ENCODE assay signal across 15 cellular contexts in the genomic region with DNA sequence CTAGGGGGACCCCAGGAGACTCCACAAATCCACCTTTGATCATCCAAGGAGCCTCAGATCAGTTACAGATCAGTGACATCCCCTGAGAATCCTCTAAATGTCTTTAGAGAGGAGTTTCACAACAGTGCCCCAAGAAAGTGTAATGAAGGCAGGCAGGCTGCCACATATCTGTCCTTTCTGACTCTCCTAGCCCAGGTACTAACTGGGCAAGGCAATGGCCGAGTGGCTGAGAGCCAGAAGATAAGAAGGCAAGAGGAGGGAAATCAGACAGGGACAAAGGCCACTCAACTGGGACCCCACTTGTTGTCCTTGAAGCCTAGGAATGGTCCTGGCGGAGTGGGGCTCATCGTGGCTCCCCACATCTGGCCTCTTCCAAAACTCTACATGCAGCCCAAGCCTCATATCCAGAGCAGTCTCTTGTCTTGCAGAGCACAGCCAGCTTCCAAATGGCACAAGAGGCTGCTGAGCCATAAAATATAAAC. TPM values are rescaled to one million over a fixed set of nuclear protein-coding genes. Genes with fewer than 3 reads are reported as not detected.
DNase-seq lines count a peak whose midpoint lies in the region; ATAC-seq and TF ChIP-seq lines count a peak whose summit lies in the region.
"Had no signal": no experiment of that assay in that cellular context is flagged by ENCODE, and none has a peak within 500 bp of the region (broad histone marks: within the 10 kb centered on the region; RNA-seq: fewer than 3 reads in every experiment).

No MANE protein-coding gene starts in this region.

- H3K27ac ChIP-seq in hepatocyte (peak overlapping the region; percentile 80), stomach smooth muscle (ENCODE audit: low read length) (peak overlapping the region; percentile 76)
- H3K27ac ChIP-seq: HL-60, parathyroid adenoma had no signal

- POLR2A ChIA-PET in activated CD4-positive, alpha-beta T cell treated with anti-CD3 and anti-CD28 coated beads, Interleukin-2, amount 10 ng/mL, durations not matched to agents 7 days and 5 days (lab: Charles Lee) = no interaction called here

- TF ChIP-seq CTCF in hepatocyte (IDR thresholded peaks at IDR 0.05; ENCODE audit: poor library complexity) = no peak

- H3K9ac ChIP-seq in stomach smooth muscle (ENCODE audit: low read length in 2 of 2) = peak overlapping the region; percentile 23 to 51
- H3K9ac ChIP-seq: parathyroid adenoma had no signal

- peaks cover 64% of the 10 kb centered on the region for H3K4me1 Mint-ChIP-seq in activated CD4-positive, alpha-beta T cell treated with anti-CD3 and anti-CD28 coated beads, Interleukin-2, amount 10 ng/mL, durations not matched to agents 7 days and 5 days
- H3K4me1 Mint-ChIP-seq in activated CD4-positive, alpha-beta T cell treated with anti-CD3 and anti-CD28 coated beads, Interleukin-2, amount 10 ng/mL, durations not matched to agents 24 days and 14 days = peaks cover 41% of the 10 kb centered on the region
- peaks cover 97% of the 10 kb centered on the region for H3K4me1 Mint-ChIP-seq in activated naive CD8-positive, alpha-beta T cell treated with anti-CD3 and anti-CD28 coated beads, Interleukin-2, amount 50 U/mL, for 24 hours

- H3K36me3 ChIP-seq in hepatocyte (replicated peaks; ENCODE audit: insufficient read depth, low read depth) (no peaks in the 10 kb centered on the region), stomach smooth muscle (ENCODE audit: control insufficient read depth in 2 of 2, insufficient read depth in 2 of 2, low read length in 2 of 2) (peaks cover 11 to 15% of the 10 kb centered on the region in 2 donors)

- H3K27me3 ChIP-seq in hepatocyte (no peaks in the 10 kb centered on the region), stomach smooth muscle (ENCODE audit: control insufficient read depth in 1 of 2, insufficient read depth in 2 of 2, low read length in 2 of 2) (no peaks in the 10 kb centered on the region)

- H3K36me3 Mint-ChIP-seq in activated CD4-positive, alpha-beta T cell treated with anti-CD3 and anti-CD28 coated beads, Interleukin-2, amount 10 ng/mL, durations not matched to agents 7 days and 5 days (ENCODE audit: low read depth) = peaks cover 13% of the 10 kb centered on the region
- peaks cover 12% of the 10 kb centered on the region for H3K36me3 Mint-ChIP-seq in activated CD4-positive, alpha-beta T cell treated with anti-CD3 and anti-CD28 coated beads, Interleukin-2, amount 10 ng/mL, durations not matched to agents 24 days and 14 days (ENCODE audit: low read depth)
- peaks cover 20% of the 10 kb centered on the region for H3K36me3 Mint-ChIP-seq in activated naive CD8-positive, alpha-beta T cell treated with anti-CD3 and anti-CD28 coated beads, Interleukin-2, amount 50 U/mL, for 24 hours (ENCODE audit: low read depth)

- H4K20me1 ChIP-seq in hepatocyte (ENCODE audit: insufficient read depth, poor library complexity, severe bottlenecking) = peaks cover 13% of the 10 kb centered on the region

- H3K9me2 ChIP-seq in hepatocyte (replicated peaks; ENCODE audit: insufficient read depth) = no peaks in the 10 kb centered on the region

- no peak overlapping the region for H3K4me3 ChIP-seq in hepatocyte
- H3K4me3 ChIP-seq in stomach smooth muscle (ENCODE audit: low read length in 2 of 2) = peak overlapping the region; percentile 37 to 60

- peaks cover 2% of the 10 kb centered on the region for H3K9me3 Mint-ChIP-seq in activated CD4-positive, alpha-beta T cell treated with anti-CD3 and anti-CD28 coated beads, Interleukin-2, amount 10 ng/mL, durations not matched to agents 7 days and 5 days
- H3K9me3 Mint-ChIP-seq in activated CD4-positive, alpha-beta T cell treated with anti-CD3 and anti-CD28 coated beads, Interleukin-2, amount 10 ng/mL, durations not matched to agents 24 days and 14 days = no peaks in the 10 kb centered on the region
- H3K9me3 Mint-ChIP-seq in activated naive CD8-positive, alpha-beta T cell treated with anti-CD3 and anti-CD28 coated beads, Interleukin-2, amount 50 U/mL, for 24 hours = peaks cover 3% of the 10 kb centered on the region
- H3K9me3 Mint-ChIP-seq: activated T-helper 1 cell treated with anti-CD3 and anti-CD28 coated beads, Interleukin-12 subunit alpha, Interleukin-12 subunit beta, Interleukin-2, Interleukin-4 antibody, amounts not matched to agents 30 ng/mL and 10 ng/mL and 1 ng/mL, durations not matched to agents 14 hours and 24 hours and 36 hours had no signal

- DNase-seq in activated CD4-positive, alpha-beta T cell treated with anti-CD3 and anti-CD28 coated beads, Interleukin-2, amount 10 ng/mL, durations not matched to agents 7 days and 5 days = no peak
- DNase-seq in activated CD4-positive, alpha-beta T cell treated with anti-CD3 and anti-CD28 coated beads, Interleukin-2, amount 10 ng/mL, durations not matched to agents 24 days and 14 days = no peak
- DNase-seq in activated naive CD8-positive, alpha-beta T cell treated with anti-CD3 and anti-CD28 coated beads, Interleukin-2, amount 50 U/mL, for 24 hours = no peak
- DNase-seq in hepatocyte (ENCODE audit: low spot score) = no peak
- DNase-seq: MM.1S; NCI-H345; stimulated activated CD4-positive, alpha-beta T cell treated with anti-CD3 and anti-CD28 coated beads, Interleukin-2, amount 100 ng/mL, for 48 hours had no signal

- no peak overlapping the region for H3K4me2 ChIP-seq in hepatocyte

- H2AFZ ChIP-seq in hepatocyte = no peak overlapping the region
- H2AFZ ChIP-seq: parathyroid adenoma had no signal

- intact Hi-C loops in activated CD4-positive, alpha-beta T cell treated with anti-CD3 and anti-CD28 coated beads, Interleukin-2, amount 10 ng/mL, durations not matched to agents 24 days and 14 days (cut with micrococcal nuclease) = no loop called here

- no peak for ATAC-seq in activated naive CD8-positive, alpha-beta T cell treated with anti-CD3 and anti-CD28 coated beads, Interleukin-2, amount 50 U/mL, for 24 hours
- ATAC-seq in HG03521 (IDR thresholded peaks at IDR 0.05; ENCODE audit: unreplicated experiment) = no peak
- ATAC-seq in GM18868 (IDR thresholded peaks at IDR 0.05; ENCODE audit: unreplicated experiment) = no peak
- ATAC-seq in HG03139 (IDR thresholded peaks at IDR 0.05; ENCODE audit: unreplicated experiment) = no peak
- ATAC-seq: Panc1 had no signal

- CTCF ChIA-PET in activated CD4-positive, alpha-beta T cell treated with anti-CD3 and anti-CD28 coated beads, Interleukin-2, amount 10 ng/mL, durations not matched to agents 7 days and 5 days (lab: Charles Lee) = interaction anchor here (1.1 kb wide), 1 partner anchor 9 kb away, joined by 3 read pairs; no protein-coding TSS in a partner anchor

- H3K9me3 ChIP-seq in hepatocyte (ENCODE audit: low read depth) = no peaks in the 10 kb centered on the region
- no peaks in the 10 kb centered on the region for H3K9me3 ChIP-seq in stomach smooth muscle (ENCODE audit: control insufficient read depth in 2 of 2, low read length in 2 of 2)

- H3K27me3 Mint-ChIP-seq in activated CD4-positive, alpha-beta T cell treated with anti-CD3 and anti-CD28 coated beads, Interleukin-2, amount 10 ng/mL, durations not matched to agents 7 days and 5 days = no peaks in the 10 kb centered on the region
- H3K27me3 Mint-ChIP-seq in activated CD4-positive, alpha-beta T cell treated with anti-CD3 and anti-CD28 coated beads, Interleukin-2, amount 10 ng/mL, durations not matched to agents 24 days and 14 days = no peaks in the 10 kb centered on the region
- no peaks in the 10 kb centered on the region for H3K27me3 Mint-ChIP-seq in activated naive CD8-positive, alpha-beta T cell treated with anti-CD3 and anti-CD28 coated beads, Interleukin-2, amount 50 U/mL, for 24 hours

- WGBS in hepatocyte (ENCODE audit: low lambda C conversion rate, missing lambda C conversion rate) = 90% methylated on average over 3 of the region's 3 CpGs

- H3K4me1 ChIP-seq in hepatocyte (ENCODE audit: insufficient read depth) (peaks cover 71% of the 10 kb centered on the region), stomach smooth muscle (ENCODE audit: control insufficient read depth, insufficient read depth, low read length) (peaks cover 98% of the 10 kb centered on the region)

- peak overlapping the region; percentile 84 for H3K27ac Mint-ChIP-seq in activated CD4-positive, alpha-beta T cell treated with anti-CD3 and anti-CD28 coated beads, Interleukin-2, amount 10 ng/mL, durations not matched to agents 7 days and 5 days
- H3K27ac Mint-ChIP-seq in activated CD4-positive, alpha-beta T cell treated with anti-CD3 and anti-CD28 coated beads, Interleukin-2, amount 10 ng/mL, durations not matched to agents 24 days and 14 days = no peak overlapping the region
- peak overlapping the region; percentile 76 for H3K27ac Mint-ChIP-seq in activated naive CD8-positive, alpha-beta T cell treated with anti-CD3 and anti-CD28 coated beads, Interleukin-2, amount 50 U/mL, for 24 hours
- H3K27ac Mint-ChIP-seq: activated T-helper 1 cell treated with anti-CD3 and anti-CD28 coated beads, Interleukin-12 subunit alpha, Interleukin-12 subunit beta, Interleukin-2, Interleukin-4 antibody, amounts not matched to agents 30 ng/mL and 10 ng/mL and 1 ng/mL, durations not matched to agents 14 hours and 24 hours and 36 hours had no signal

- peaks cover 99% of the 10 kb centered on the region for H3K79me2 ChIP-seq in hepatocyte
- H3K79me2 ChIP-seq: parathyroid adenoma had no signal

- H3K4me3 Mint-ChIP-seq in activated CD4-positive, alpha-beta T cell treated with anti-CD3 and anti-CD28 coated beads, Interleukin-2, amount 10 ng/mL, durations not matched to agents 7 days and 5 days = no peak overlapping the region
- no peak overlapping the region for H3K4me3 Mint-ChIP-seq in activated CD4-positive, alpha-beta T cell treated with anti-CD3 and anti-CD28 coated beads, Interleukin-2, amount 10 ng/mL, durations not matched to agents 24 days and 14 days
- peak overlapping the region; percentile 22 for H3K4me3 Mint-ChIP-seq in activated naive CD8-positive, alpha-beta T cell treated with anti-CD3 and anti-CD28 coated beads, Interleukin-2, amount 50 U/mL, for 24 hours
- H3K4me3 Mint-ChIP-seq: activated T-helper 1 cell treated with anti-CD3 and anti-CD28 coated beads, Interleukin-12 subunit alpha, Interleukin-12 subunit beta, Interleukin-2, Interleukin-4 antibody, amounts not matched to agents 30 ng/mL and 10 ng/mL and 1 ng/mL, durations not matched to agents 14 hours and 24 hours and 36 hours had no signal

RNA-seq across cellular contexts. Expression of gene ACTN1, which starts 11.6 kb away (rescaled TPM):
- 10 to 100 TPM; 31.9 to 35.1 TPM for total RNA-seq in activated CD4-positive, alpha-beta T cell treated with anti-CD3 and anti-CD28 coated beads, Interleukin-2, amount 10 ng/mL, durations not matched to agents 7 days and 5 days
- 44.9 and 52.6 TPM in 2 replicates for total RNA-seq in activated CD4-positive, alpha-beta T cell treated with anti-CD3 and anti-CD28 coated beads, Interleukin-2, amount 10 ng/mL, durations not matched to agents 24 days and 14 days
- total RNA-seq in hepatocyte = 82.2 and 88.0 TPM in 2 replicates
- polyA plus RNA-seq in hepatocyte = 157 and 163 TPM in 2 replicates
